In genomic region chr19:57240311-57241090, GRCh38 we compare ENCODE assay signal across 1 cellular context.
TF ChIP-seq lines count a peak whose summit lies in the region.

Gene ZNF805, plus strand, starts transcription at chr19:57240632. Its CDS starts 260 bp downstream, at chr19:57240892.

TF ChIP-seq in HepG2, 621 proteins besides CTCF, POLR2A, EP300 and RAD21 (continued from another document and continues in another):
- no peak for TF ChIP-seq LCORL (IDR thresholded peaks at IDR 0.05)
- TF ChIP-seq LCORL (CRISPR knock-in tag; IDR thresholded peaks at IDR 0.05) = 0 out of 2 replicates have a peak, but pooled peaks have one; percentile 62
- TF ChIP-seq MIXL1 (CRISPR knock-in tag; IDR thresholded peaks at IDR 0.05) = no peak
- TF ChIP-seq MLX (CRISPR knock-in tag; IDR thresholded peaks at IDR 0.05) = no peak
- TF ChIP-seq GFI1 (CRISPR knock-in tag; IDR thresholded peaks at IDR 0.05; ENCODE audit: borderline replicate concordance) = no peak
- no peak for TF ChIP-seq RNF2 (conservative IDR thresholded peaks at IDR 0.05; ENCODE audit: low read depth)
- no peak for TF ChIP-seq ZNF614 (CRISPR knock-in tag; IDR thresholded peaks at IDR 0.05; ENCODE audit: borderline replicate concordance)
- TF ChIP-seq AGO2 (optimal IDR thresholded peaks at IDR 0.05; ENCODE audit: low read depth, low read length) = peak; percentile 33
- no peak for TF ChIP-seq ETV6 (CRISPR knock-in tag; conservative IDR thresholded peaks at IDR 0.05)
- no peak for TF ChIP-seq SMAD1 (CRISPR knock-in tag; IDR thresholded peaks at IDR 0.05; ENCODE audit: borderline replicate concordance, low read depth)
- no peak for TF ChIP-seq KDM3A (CRISPR knock-in tag; IDR thresholded peaks at IDR 0.05; ENCODE audit: low read depth)
- no peak for TF ChIP-seq ZNF281 (CRISPR knock-in tag; IDR thresholded peaks at IDR 0.05; ENCODE audit: borderline replicate concordance)
- TF ChIP-seq BCLAF1 (IDR thresholded peaks at IDR 0.05) = no peak
- no peak; the same call in 1 of the 2 replicates for TF ChIP-seq RXRB (CRISPR knock-in tag; IDR thresholded peaks at IDR 0.05; ENCODE audit: borderline replicate concordance)
- peak; percentile 89 for TF ChIP-seq DMAP1 (CRISPR knock-in tag; IDR thresholded peaks at IDR 0.05)
- no peak for TF ChIP-seq JUNB (CRISPR knock-in tag; IDR thresholded peaks at IDR 0.05; ENCODE audit: borderline replicate concordance)
- no peak for TF ChIP-seq KAT2B (IDR thresholded peaks at IDR 0.05; ENCODE audit: borderline replicate concordance, low read depth, low read length)
- TF ChIP-seq TCF12 (IDR thresholded peaks at IDR 0.05) = no peak
- 0 out of 2 replicates have a peak, but pooled peaks have one; percentile 32 for TF ChIP-seq TCF12 (CRISPR knock-in tag; IDR thresholded peaks at IDR 0.05)
- TF ChIP-seq ZNF230 (CRISPR knock-in tag; IDR thresholded peaks at IDR 0.05) = peak; percentile 24; the same call in 1 of the 2 replicates
- TF ChIP-seq TAF1 (CRISPR knock-in tag; IDR thresholded peaks at IDR 0.05) = peak; percentile 64; the same call in 1 of the 2 replicates
- no peak for TF ChIP-seq FOXK2 (IDR thresholded peaks at IDR 0.05)
- TF ChIP-seq HNRNPUL1 (IDR thresholded peaks at IDR 0.05; ENCODE audit: low read depth, low read length) = no peak
- peak; percentile 85; the same call in 1 of the 2 replicates for TF ChIP-seq THAP9 (CRISPR knock-in tag; IDR thresholded peaks at IDR 0.05; ENCODE audit: borderline replicate concordance)
- TF ChIP-seq KAT7 (CRISPR knock-in tag; IDR thresholded peaks at IDR 0.05; ENCODE audit: borderline replicate concordance) = no peak; the same call in 1 of the 2 replicates
- TF ChIP-seq MZF1 (CRISPR knock-in tag; IDR thresholded peaks at IDR 0.05; ENCODE audit: borderline replicate concordance) = no peak
- peak; percentile 88 for TF ChIP-seq HDAC1 (CRISPR knock-in tag; IDR thresholded peaks at IDR 0.05)
- no peak for TF ChIP-seq ZNF17 (CRISPR knock-in tag; IDR thresholded peaks at IDR 0.05)
- no peak for TF ChIP-seq ZNF263 (CRISPR knock-in tag; IDR thresholded peaks at IDR 0.05)
- TF ChIP-seq TAF15 (IDR thresholded peaks at IDR 0.05; ENCODE audit: low read depth, low read length, poor library complexity, severe bottlenecking) = no peak
- peak; percentile 42; the same call in 1 of the 2 replicates for TF ChIP-seq ZNF33B (CRISPR knock-in tag; IDR thresholded peaks at IDR 0.05)
- no peak for TF ChIP-seq PHB2 (IDR thresholded peaks at IDR 0.05; ENCODE audit: partially characterized antibody)
- no peak for TF ChIP-seq ZFP41 (CRISPR knock-in tag; IDR thresholded peaks at IDR 0.05; ENCODE audit: borderline replicate concordance)
- no peak for TF ChIP-seq SMARCE1 (IDR thresholded peaks at IDR 0.05; ENCODE audit: borderline replicate concordance)
- no peak for TF ChIP-seq ZNF382 (CRISPR knock-in tag; IDR thresholded peaks at IDR 0.05; ENCODE audit: borderline replicate concordance)
- 0 out of 2 replicates have a peak, but pooled peaks have one; percentile 50 for TF ChIP-seq ZBTB34 (CRISPR knock-in tag; IDR thresholded peaks at IDR 0.05)
- no peak for TF ChIP-seq TBX3 (IDR thresholded peaks at IDR 0.05; ENCODE audit: borderline replicate concordance)
- TF ChIP-seq KDM1A (CRISPR knock-in tag; IDR thresholded peaks at IDR 0.05) = no peak
- TF ChIP-seq AFF4 (CRISPR knock-in tag; IDR thresholded peaks at IDR 0.05) = no peak
- peak; percentile 37; the same call in 1 of the 2 replicates for TF ChIP-seq GMEB2 (CRISPR knock-in tag; IDR thresholded peaks at IDR 0.05; ENCODE audit: low read depth)
- TF ChIP-seq NR2F6 (IDR thresholded peaks at IDR 0.05) = no peak
- TF ChIP-seq NR2F6 (CRISPR knock-in tag; IDR thresholded peaks at IDR 0.05) = peak; percentile 8; the same call in 1 of the 2 replicates
- no peak for TF ChIP-seq KLF15 (CRISPR knock-in tag; IDR thresholded peaks at IDR 0.05; ENCODE audit: borderline replicate concordance)
- TF ChIP-seq ZNF256 (CRISPR knock-in tag; conservative IDR thresholded peaks at IDR 0.05) = peak; percentile 67; the same call in 1 of the 2 replicates
- TF ChIP-seq FIP1L1 (IDR thresholded peaks at IDR 0.05; ENCODE audit: borderline replicate concordance, insufficient read depth, low read depth, low read length) = 0 out of 2 replicates have a peak, but pooled peaks have one; percentile 17
- TF ChIP-seq ZNF253 (CRISPR knock-in tag; IDR thresholded peaks at IDR 0.05; ENCODE audit: borderline replicate concordance) = no peak
